ENCODE assay signal across 8 cellular contexts in genomic region chr19:18388328-18389094, GRCh38. TPM values are rescaled to one million over a fixed set of nuclear protein-coding genes. Genes with fewer than 3 reads are reported as not detected.
DNase-seq lines count a peak whose midpoint lies in the region; ATAC-seq and TF ChIP-seq lines count a peak whose summit lies in the region.

No MANE protein-coding gene starts in this region.

- no peak overlapping the region for H3K9ac ChIP-seq in muscle layer of colon (ENCODE audit: low read length)

- ATAC-seq in GM18907 (IDR thresholded peaks at IDR 0.05; ENCODE audit: unreplicated experiment) (peak; percentile 62), HG03432 (IDR thresholded peaks at IDR 0.05; ENCODE audit: unreplicated experiment) (peak; percentile 76)

- TF ChIP-seq CTCF in epithelial cell of proximal tubule (conservative IDR thresholded peaks at IDR 0.05; ENCODE audit: low read depth, low read length), result peak; percentile 76

- no peak overlapping the region for H3K27ac ChIP-seq in muscle layer of colon (ENCODE audit: low read depth, low read length)

- H3K4me1 ChIP-seq in muscle layer of colon (ENCODE audit: insufficient read depth, low read length), result peaks cover 6% of the 10 kb centered on the region

- no peaks in the 10 kb centered on the region for H3K36me3 ChIP-seq in muscle layer of colon (ENCODE audit: insufficient read depth, low read length)

- no peaks in the 10 kb centered on the region for H3K9me3 ChIP-seq in muscle layer of colon (ENCODE audit: low read length)

- peaks cover 0 to 5% of the 10 kb centered on the region in 2 donors for H3K27me3 ChIP-seq in muscle layer of colon (ENCODE audit: control insufficient read depth in 1 of 2, insufficient read depth in 2 of 2, low read length in 2 of 2)

- DNase-seq in AG20443 (ENCODE audit: low spot score) (peak; percentile 91), NCI-H774 (lab: John Stamatoyannopoulos, UW) (peak; percentile 90), epithelial cell of proximal tubule (ENCODE audit: low read depth) (no peak)
- peak; percentile 42 for DNase-seq in activated CD8-positive, alpha-beta memory T cell treated with anti-CD3 and anti-CD28 coated beads, Interleukin-2, amount 50 U/mL, for 24 hours (ENCODE audit: extremely low read depth)
- peak; percentile 51 for DNase-seq in stimulated activated CD8-positive, alpha-beta memory T cell treated with anti-CD3 and anti-CD28 coated beads, Interleukin-7, amount 100 ng/mL, for 24 hours (ENCODE audit: low read depth)

- peak overlapping the region; percentile 85 for H3K4me3 ChIP-seq in epithelial cell of proximal tubule (ENCODE audit: low read depth, low read length)
- H3K4me3 ChIP-seq in muscle layer of colon (ENCODE audit: low read depth in 1 of 2, low read length in 2 of 2), result peak overlapping the region; percentile 32 to 35

RNA-seq across cellular contexts. Expression of gene GDF15, which starts 2.6 kb away (rescaled TPM):
- total RNA-seq in epithelial cell of proximal tubule, result 76.3 and 262 TPM in 2 replicates

RNA-seq across cellular contexts. Expression of gene LRRC25, which starts 8.9 kb away (rescaled TPM):
- 0.06 TPM in 1 of 2 replicates, not detected in the other for total RNA-seq in epithelial cell of proximal tubule

RNA-seq across cellular contexts. Expression of gene SSBP4, which starts 30.7 kb away (rescaled TPM):
- total RNA-seq in epithelial cell of proximal tubule, result 119 and 171 TPM in 2 replicates

RNA-seq across cellular contexts. Expression of gene PGPEP1, which starts 48.1 kb away (rescaled TPM):
- total RNA-seq in epithelial cell of proximal tubule, result 5.4 and 7.5 TPM in 2 replicates

RNA-seq across cellular contexts. Expression of gene ISYNA1, which starts 49.4 kb away (rescaled TPM):
- total RNA-seq in epithelial cell of proximal tubule, result 88.7 and 115 TPM in 2 replicates
